Comparison of ENCODE assay signal across 1 cellular context in the genomic region with DNA sequence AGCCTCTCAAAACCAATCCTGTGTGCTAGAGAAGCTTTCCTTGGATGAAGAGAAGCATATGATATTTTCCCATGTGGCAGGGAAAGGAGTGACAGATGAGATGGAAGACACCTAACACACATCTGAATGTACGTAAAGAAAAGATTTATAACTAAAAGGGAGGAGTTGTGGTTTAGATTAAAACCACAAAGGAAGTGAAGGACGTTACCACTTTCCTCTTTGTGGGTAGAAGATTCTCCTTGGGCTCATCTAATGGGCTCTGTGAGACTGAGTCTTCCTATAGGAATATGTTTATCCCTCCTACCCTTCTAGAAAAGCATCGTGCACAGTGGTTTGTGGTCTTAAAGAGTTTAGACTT.
TF ChIP-seq lines count a peak whose summit lies in the region.

No MANE protein-coding gene starts in this region.

TF ChIP-seq in HepG2, 621 proteins besides CTCF, POLR2A, EP300 and RAD21 (continued from another document):
- TF ChIP-seq UBTF (CRISPR knock-in tag; IDR thresholded peaks at IDR 0.05) (no peak), CBX5 (CRISPR knock-in tag; IDR thresholded peaks at IDR 0.05; ENCODE audit: borderline replicate concordance) (no peak)
- TF ChIP-seq, protein P1, sequence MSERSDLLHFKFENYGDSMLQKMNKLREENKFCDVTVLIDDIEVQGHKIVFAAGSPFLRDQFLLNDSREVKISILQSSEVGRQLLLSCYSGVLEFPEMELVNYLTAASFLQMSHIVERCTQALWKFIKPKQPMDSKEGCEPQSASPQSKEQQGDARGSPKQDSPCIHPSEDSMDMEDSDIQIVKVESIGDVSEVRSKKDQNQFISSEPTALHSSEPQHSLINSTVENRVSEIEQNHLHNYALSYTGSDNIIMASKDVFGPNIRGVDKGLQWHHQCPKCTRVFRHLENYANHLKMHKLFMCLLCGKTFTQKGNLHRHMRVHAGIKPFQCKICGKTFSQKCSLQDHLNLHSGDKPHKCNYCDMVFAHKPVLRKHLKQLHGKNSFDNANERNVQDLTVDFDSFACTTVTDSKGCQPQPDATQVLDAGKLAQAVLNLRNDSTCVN (CRISPR knock-in tag; IDR thresholded peaks at IDR 0.05; ENCODE audit: borderline replicate concordance): no peak
- TF ChIP-seq, protein P2, sequence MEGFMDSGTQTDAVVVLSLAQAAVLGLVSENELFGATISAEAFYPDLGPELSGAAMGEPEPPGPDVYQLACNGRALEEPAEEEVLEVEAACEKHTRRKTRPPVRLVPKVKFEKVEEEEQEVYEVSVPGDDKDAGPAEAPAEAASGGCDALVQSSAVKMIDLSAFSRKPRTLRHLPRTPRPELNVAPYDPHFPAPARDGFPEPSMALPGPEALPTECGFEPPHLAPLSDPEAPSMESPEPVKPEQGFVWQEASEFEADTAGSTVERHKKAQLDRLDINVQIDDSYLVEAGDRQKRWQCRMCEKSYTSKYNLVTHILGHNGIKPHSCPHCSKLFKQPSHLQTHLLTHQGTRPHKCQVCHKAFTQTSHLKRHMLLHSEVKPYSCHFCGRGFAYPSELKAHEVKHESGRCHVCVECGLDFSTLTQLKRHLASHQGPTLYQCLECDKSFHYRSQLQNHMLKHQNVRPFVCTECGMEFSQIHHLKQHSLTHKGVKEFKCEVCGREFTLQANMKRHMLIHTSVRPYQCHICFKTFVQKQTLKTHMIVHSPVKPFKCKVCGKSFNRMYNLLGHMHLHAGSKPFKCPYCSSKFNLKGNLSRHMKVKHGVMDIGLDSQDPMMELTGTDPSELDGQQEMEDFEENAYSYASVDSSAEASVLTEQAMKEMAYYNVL (CRISPR knock-in tag; IDR thresholded peaks at IDR 0.05; ENCODE audit: borderline replicate concordance): no peak
TF ChIP-seq in HepG2: peak in this region for 2.
